ENCODE assay signal across 35 cellular contexts in the genomic region with DNA sequence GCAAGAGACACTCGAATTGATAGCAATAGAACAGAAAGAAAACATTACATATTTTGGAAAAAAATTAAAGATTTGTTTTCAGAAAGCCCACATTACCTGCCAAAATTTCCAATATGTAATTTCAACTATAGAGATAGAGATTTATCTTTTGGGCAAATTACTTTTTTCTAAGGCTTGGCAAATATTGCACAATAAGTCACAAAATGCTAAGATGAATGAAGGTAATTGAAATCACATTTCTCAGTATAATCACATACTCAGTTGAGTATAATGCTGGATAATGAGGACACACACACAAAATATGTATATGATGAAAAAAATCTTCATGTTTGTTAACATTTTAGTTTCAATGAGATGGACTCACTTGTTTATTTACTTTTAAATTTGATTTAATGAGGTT.
"Had no signal": no experiment of that assay in that cellular context is flagged by ENCODE, and none has a peak within 500 bp of the region (broad histone marks: within the 10 kb centered on the region; RNA-seq: fewer than 3 reads in every experiment).

No MANE protein-coding gene starts in this region.

- H3K4me3 ChIP-seq: MG63 had no signal

- DNase-seq: Karpas-422, Kasumi-1, MG63, MM.1S, MV-4-11, NCI-H1048, NCI-H1092, NCI-H1092 treated with DMSO at 0.1 percent for 48 hours, NCI-H1105, NCI-H1105 treated with DMSO at 0.1 percent for 48 hours, NCI-H1417, NCI-H1417 treated with DMSO at 0.1 percent for 48 hours, NCI-H1436, NCI-H1436 treated with DMSO at 0.1 percent for 48 hours, NCI-H146, NCI-H1694, NCI-H1694 treated with DMSO at 0.1 percent for 48 hours, NCI-H187, NCI-H187 treated with DMSO at 0.1 percent for 48 hours, NCI-H1930, NCI-H2029, NCI-H2029 treated with DMSO at 0.1 percent for 48 hours, NCI-H2081, NCI-H2081 treated with DMSO at 0.1 percent for 48 hours, NCI-H2107, NCI-H2171, NCI-H2171 treated with DMSO at 0.1 percent for 48 hours, NCI-H2227 treated with DMSO at 0.1 percent for 48 hours, NCI-H226, NCI-H345, NCI-H446, NCI-H446 treated with DMSO at 0.1 percent for 48 hours, NCI-H510A, NCI-H510A treated with DMSO at 0.1 percent for 48 hours had no signal

- H3K27ac ChIP-seq: KMS-11 had no signal

- H3K27me3 ChIP-seq: MG63 had no signal

- H3K9me3 ChIP-seq: MG63 had no signal

- H3K36me3 ChIP-seq: MG63 had no signal

- H3K9ac ChIP-seq: KMS-11 had no signal

- H3K4me2 ChIP-seq: KMS-11 had no signal
